18 cellular contexts compared by ENCODE assay signal in genomic region chr20:23334111-23334510, GRCh38.
"Had no signal": no experiment of that assay in that cellular context is flagged by ENCODE, and none has a peak within 500 bp of the region (broad histone marks: within the 10 kb centered on the region; RNA-seq: fewer than 3 reads in every experiment).

No MANE protein-coding gene starts in this region.

- H3K27ac ChIP-seq: coronary artery, heart right ventricle, left lung, psoas muscle, transverse colon, WERI-Rb-1 had no signal

- H3K4me1 Mint-ChIP-seq: activated CD4-positive, alpha-beta T cell treated with anti-CD3 and anti-CD28 coated beads for 36 hours had no signal

- H3K36me3 ChIP-seq: heart right ventricle, left lung, transverse colon, WERI-Rb-1 had no signal

- H3K4me1 ChIP-seq: left lung, transverse colon had no signal

- H3K9me3 Mint-ChIP-seq: activated naive CD8-positive, alpha-beta T cell treated with anti-CD3 and anti-CD28 coated beads, Interleukin-2, amount 50 U/mL, for 24 hours had no signal

- FAIRE-seq: frontal cortex had no signal

- H3K4me3 ChIP-seq: coronary artery, heart right ventricle, left lung, psoas muscle, transverse colon had no signal

- H3K9me3 ChIP-seq: left lung, psoas muscle, transverse colon had no signal

- H3K27me3 Mint-ChIP-seq: activated CD4-positive, alpha-beta T cell treated with anti-CD3 and anti-CD28 coated beads for 36 hours; activated CD8-positive, alpha-beta T cell treated with anti-CD3 and anti-CD28 coated beads for 36 hours; activated naive CD8-positive, alpha-beta T cell treated with anti-CD3 and anti-CD28 coated beads, Interleukin-2, amount 50 U/mL, for 24 hours had no signal

- H3K27ac Mint-ChIP-seq: activated CD4-positive, alpha-beta T cell treated with anti-CD3 and anti-CD28 coated beads for 36 hours; activated CD8-positive, alpha-beta T cell treated with anti-CD3 and anti-CD28 coated beads for 36 hours; activated naive CD8-positive, alpha-beta T cell treated with anti-CD3 and anti-CD28 coated beads, Interleukin-2, amount 50 U/mL, for 24 hours had no signal

- H3K27me3 ChIP-seq: heart right ventricle, left lung, transverse colon had no signal

- ATAC-seq: activated CD4-positive, alpha-beta T cell treated with anti-CD3 and anti-CD28 coated beads for 36 hours; activated CD8-positive, alpha-beta T cell treated with anti-CD3 and anti-CD28 coated beads for 36 hours; activated naive CD8-positive, alpha-beta T cell treated with anti-CD3 and anti-CD28 coated beads, Interleukin-2, amount 50 U/mL, for 24 hours; left lung; psoas muscle had no signal

- DNase-seq: activated CD4-positive, alpha-beta T cell treated with anti-CD3 and anti-CD28 coated beads for 36 hours; activated CD8-positive, alpha-beta memory T cell treated with anti-CD3 and anti-CD28 coated beads, Interleukin-2, amount 50 U/mL, for 4 hours; activated CD8-positive, alpha-beta T cell treated with anti-CD3 and anti-CD28 coated beads for 36 hours; activated naive CD4-positive, alpha-beta T cell; activated naive CD8-positive, alpha-beta T cell treated with anti-CD3 and anti-CD28 coated beads, Interleukin-2, amount 50 U/mL, for 24 hours; caudate nucleus; effector CD8-positive, alpha-beta T cell; heart right ventricle; islet precursor cell; left lung; mesendoderm; psoas muscle; stimulated activated CD4-positive, alpha-beta T cell treated with anti-CD3 and anti-CD28 coated beads, Interleukin-15, amount 100 ng/mL, for 24 hours; stimulated activated CD4-positive, alpha-beta T cell treated with anti-CD3 and anti-CD28 coated beads, Interleukin-4, amount 100 ng/mL, for 4 hours; transverse colon; WERI-Rb-1 had no signal

- H3K4me3 Mint-ChIP-seq: activated CD4-positive, alpha-beta T cell treated with anti-CD3 and anti-CD28 coated beads for 36 hours; activated CD8-positive, alpha-beta T cell treated with anti-CD3 and anti-CD28 coated beads for 36 hours; activated naive CD8-positive, alpha-beta T cell treated with anti-CD3 and anti-CD28 coated beads, Interleukin-2, amount 50 U/mL, for 24 hours had no signal
